8 cellular contexts compared by ENCODE assay signal in genomic region chr22:40818192-40818746, GRCh38. TPM values are rescaled to one million over a fixed set of nuclear protein-coding genes. Genes with fewer than 3 reads are reported as not detected.
DNase-seq lines count a peak whose midpoint lies in the region; ATAC-seq and TF ChIP-seq lines count a peak whose summit lies in the region.

No MANE protein-coding gene starts in this region.

- peak overlapping the region; percentile 75 for H3K27ac Mint-ChIP-seq in endothelial cell (ENCODE audit: unreplicated experiment)

- peaks cover 0 to 3% (median 0%) of the 10 kb centered on the region in 3 donors for H3K36me3 ChIP-seq in Peyer's patch

- peaks cover 28% of the 10 kb centered on the region for H3K4me1 Mint-ChIP-seq in endothelial cell (ENCODE audit: unreplicated experiment)

- peak; percentile 24 for ATAC-seq in GM19455 (IDR thresholded peaks at IDR 0.05; ENCODE audit: unreplicated experiment)

- no peaks in the 10 kb centered on the region for H3K27me3 Mint-ChIP-seq in endothelial cell (ENCODE audit: unreplicated experiment)

- H3K27me3 ChIP-seq in Peyer's patch, result no peaks in the 10 kb centered on the region

- H3K27ac ChIP-seq in Peyer's patch, result peak overlapping the region in 1 of 4 donors; percentile 83

- peaks cover 0 to 19% (median 8%) of the 10 kb centered on the region in 4 donors for H3K4me1 ChIP-seq in Peyer's patch

- TF ChIP-seq POLR2A in Peyer's patch (IDR thresholded peaks at IDR 0.05), result no peak

- TF ChIP-seq CTCF in Peyer's patch (IDR thresholded peaks at IDR 0.05), result no peak
- TF ChIP-seq CTCF in endothelial cell (IDR thresholded peaks at IDR 0.05; ENCODE audit: unreplicated experiment), result no peak

- peak overlapping the region; percentile 99 for H3K4me3 Mint-ChIP-seq in endothelial cell (ENCODE audit: unreplicated experiment)

- H3K36me3 Mint-ChIP-seq in endothelial cell (ENCODE audit: low read depth, unreplicated experiment), result peaks cover 8% of the 10 kb centered on the region

- peak in 1 of 3 donors; percentile 25 for DNase-seq in Peyer's patch
- no peak for DNase-seq in endothelial cell (ENCODE audit: low spot score)
- DNase-seq in pons (ENCODE audit: low spot score), result peak; percentile 9
- DNase-seq in COLO668 (lab: John Stamatoyannopoulos, UW; ENCODE audit: unreplicated experiment), result no peak
- no peak for DNase-seq in SHP77 (lab: John Stamatoyannopoulos, UW)
- DNase-seq in activated CD8-positive, alpha-beta memory T cell treated with anti-CD3 and anti-CD28 coated beads, Interleukin-2, amount 50 U/mL, for 4 hours, result no peak
- DNase-seq in OCI-M2 (lab: John Stamatoyannopoulos, UW; ENCODE audit: unreplicated experiment), result no peak

- H3K4me3 ChIP-seq in Peyer's patch, result peak overlapping the region; percentile 77 to 96 (median 80)

- H3K9me3 ChIP-seq in Peyer's patch, result no peaks in the 10 kb centered on the region

- H3K9me3 Mint-ChIP-seq in endothelial cell (ENCODE audit: unreplicated experiment), result no peaks in the 10 kb centered on the region

RNA-seq across cellular contexts. Expression of gene SLC25A17, which starts 0.9 kb away (rescaled TPM):
- total RNA-seq in Peyer's patch (10 to 100 TPM in 3 of 4 donors, 1 to 10 TPM in 1; 9.8 to 19.2 (median 13.9) TPM), endothelial cell (ENCODE audit: unreplicated experiment) (18.1 TPM)

RNA-seq across cellular contexts. Expression of gene ST13, which starts 38.2 kb away (rescaled TPM):
- total RNA-seq in Peyer's patch, result 10 to 100 TPM; 53.4 to 75.1 (median 72.0) TPM
- 302 TPM for total RNA-seq in endothelial cell (ENCODE audit: unreplicated experiment)

RNA-seq across cellular contexts. Expression of gene XPNPEP3, which starts 38.7 kb away (rescaled TPM):
- total RNA-seq in Peyer's patch, result 10 to 100 TPM in 1 of 4 donors, 1 to 10 TPM in 3; 1.4 to 10.5 (median 6.6) TPM
- total RNA-seq in endothelial cell (ENCODE audit: unreplicated experiment), result 23.5 TPM

RNA-seq across cellular contexts. Expression of gene DNAJB7, which starts 43.6 kb away (rescaled TPM):
- total RNA-seq in Peyer's patch, result 1 to 10 TPM in 3 of 4 donors, not detected in 1; 3.9 to 5.2 (median 4.4) TPM
- total RNA-seq in endothelial cell (ENCODE audit: unreplicated experiment), result not detected
